Comparison of ENCODE assay signal across 32 cellular contexts in genomic region chr3:170953736-170954135, GRCh38. TPM values are rescaled to one million over a fixed set of nuclear protein-coding genes. Genes with fewer than 3 reads are reported as not detected.
DNase-seq lines count a peak whose midpoint lies in the region; FAIRE-seq and TF ChIP-seq lines count a peak whose summit lies in the region.
"Had no signal": no experiment of that assay in that cellular context is flagged by ENCODE, and none has a peak within 500 bp of the region (broad histone marks: within the 10 kb centered on the region; RNA-seq: fewer than 3 reads in every experiment).

No MANE protein-coding gene starts in this region.

- H4K8ac ChIP-seq in H1 (ENCODE audit: extremely low read depth, insufficient read depth, low read length), result no peak overlapping the region

- no peak overlapping the region for H2BK120ac ChIP-seq in H1 (replicated peaks; ENCODE audit: low read depth, low read length)

- H3K9ac ChIP-seq in H1 (replicated peaks in 1 of 4; ENCODE audit: extremely low read depth in 1 of 4, low read depth in 3 of 4, low read length in 3 of 4), result no peak overlapping the region
- H3K9ac ChIP-seq: BLaER1 had no signal

- H3K18ac ChIP-seq in H1 (ENCODE audit: extremely low read depth, low read length), result no peak overlapping the region

- no peaks in the 10 kb centered on the region for H3K23me2 ChIP-seq in H1 (ENCODE audit: low read depth, low read length)

- H4K5ac ChIP-seq in H1 (ENCODE audit: insufficient read length, low read depth, low read length), result no peak overlapping the region

- H4K91ac ChIP-seq in H1 (replicated peaks; ENCODE audit: insufficient read length, low read length), result no peak overlapping the region

- H2BK12ac ChIP-seq in H1 (ENCODE audit: low read depth, low read length), result no peak overlapping the region

- H3K14ac ChIP-seq in H1 (ENCODE audit: insufficient read length), result no peak overlapping the region

- no peak overlapping the region for H3K23ac ChIP-seq in H1 (ENCODE audit: insufficient read length)

- POLR2A ChIA-PET in H1 (lab: Charles Lee; ENCODE audit: partially characterized antibody), result no interaction called here

- no peak overlapping the region for H2BK15ac ChIP-seq in H1 (ENCODE audit: low read length)

- TF ChIP-seq EP300 in H1 (IDR thresholded peaks at IDR 0.05; ENCODE audit: borderline replicate concordance in 1 of 2, low read depth in 2 of 2, low read length in 2 of 2), result no peak

- peaks cover 0 to 4% (median 0%) of the 10 kb centered on the region in 4 experiments; a peak in 1 of 7 replicates for H3K4me1 ChIP-seq in H1 (replicated peaks in 1 of 4; ENCODE audit: control insufficient read depth in 3 of 4, insufficient read depth in 4 of 4, low read length in 3 of 4)
- H3K4me1 ChIP-seq: BLaER1, esophagus muscularis mucosa, Peyer's patch, tibial nerve had no signal

- TF ChIP-seq POLR2A in H1 (IDR thresholded peaks at IDR 0.05; ENCODE audit: control extremely low read depth in 1 of 2, low read depth in 2 of 2, low read length in 2 of 2), result no peak

- H3K27ac ChIP-seq in H1 (ENCODE audit: low read depth, low read length) (no peak overlapping the region), substantia nigra (ENCODE audit: low read depth, low read length, poor library complexity, severe bottlenecking) (peak overlapping the region; percentile 78)
- H3K27ac ChIP-seq: BLaER1, esophagus muscularis mucosa, Peyer's patch, right lobe of liver, tibial nerve had no signal

- no peak overlapping the region for H2AK5ac ChIP-seq in H1 (ENCODE audit: low read depth, low read length)

- 79% methylated on average over 8 of the region's 12 CpGs; no CpG with 5 or more reads in 1 of the 2 experiments for WGBS in H1 (ENCODE audit: extremely low coverage in 1 of 2, insufficient coverage in 1 of 2, insufficient read length in 1 of 2, insufficient replicate concordance in 2 of 2, low coverage in 1 of 2, low lambda C conversion rate in 2 of 2, missing lambda C conversion rate in 1 of 2), 2 experiments

- H3K56ac ChIP-seq in H1 (replicated peaks; ENCODE audit: insufficient read length, low read depth, low read length), result no peak overlapping the region

- no peaks in the 10 kb centered on the region for H3K27me3 ChIP-seq in H1 (replicated peaks in 1 of 4; ENCODE audit: control insufficient read depth in 3 of 4, extremely low read depth in 1 of 4, insufficient read depth in 3 of 4, low read length in 3 of 4)
- H3K27me3 ChIP-seq: BLaER1, esophagus muscularis mucosa, Peyer's patch, right lobe of liver, tibial nerve had no signal

- no peaks in the 10 kb centered on the region for H3K79me1 ChIP-seq in H1 (ENCODE audit: low read depth, low read length)

- H3K9me3 ChIP-seq in H1 (ENCODE audit: insufficient read depth in 2 of 2, low read depth in 1 of 2, low read length in 1 of 2), result no peaks in the 10 kb centered on the region
- H3K9me3 ChIP-seq: BLaER1, esophagus muscularis mucosa, Peyer's patch, right lobe of liver, tibial nerve had no signal

- no peak overlapping the region for H2BK5ac ChIP-seq in H1 (ENCODE audit: low read depth, low read length)

- H3K79me2 ChIP-seq in H1 (ENCODE audit: control insufficient read depth in 1 of 2, insufficient read depth in 2 of 2, low read length in 2 of 2), result no peaks in the 10 kb centered on the region

- TF ChIP-seq CTCF in H1 (IDR thresholded peaks at IDR 0.05; ENCODE audit: control extremely low read depth in 1 of 3, insufficient read depth in 1 of 3, low read depth in 1 of 3, low read length in 3 of 3), result no peak

- DNase-seq in amygdala (lab: John Stamatoyannopoulos, UW), result peak in 36 of 56 donors; percentile 1 to 67 (median 24)
- DNase-seq in H1 (ENCODE audit: low read depth in 1 of 2, low spot score in 2 of 2), result no peak
- peak; percentile 34 for DNase-seq in middle frontal gyrus (ENCODE audit: extremely low spot score, low spot score)
- DNase-seq in substantia nigra (lab: John Stamatoyannopoulos, UW), result peak in 41 of 49 donors; percentile 3 to 75 (median 35)
- no peak for DNase-seq in DMS114 treated with DMSO at 0.1 percent for 48 hours (lab: John Stamatoyannopoulos, UW; ENCODE audit: unreplicated experiment)
- DNase-seq in SKM-1 (lab: John Stamatoyannopoulos, UW; ENCODE audit: unreplicated experiment), result no peak
- DNase-seq in NCI-H1930 (lab: John Stamatoyannopoulos, UW), result no peak
- DNase-seq: activated CD4-positive, alpha-beta T cell treated with anti-CD3 and anti-CD28 coated beads, Interleukin-2, amount 10 ng/mL, durations not matched to agents 24 days and 14 days; activated effector memory CD4-positive, alpha-beta T cell treated with anti-CD3 and anti-CD28 coated beads, Interleukin-2, amount 50 U/mL, for 16 hours; activated naive CD8-positive, alpha-beta T cell treated with anti-CD3 and anti-CD28 coated beads for 36 hours; central memory CD4-positive, alpha-beta T cell; dermis blood vessel endothelial cell; DMS53; foreskin fibroblast; HCEC 1CT; left cardiac atrium; MV-4-11; NCI-H1436 treated with DMSO at 0.1 percent for 48 hours; NCI-H345; NCI-H774; Peyer's patch; right lobe of liver; SIG-M5; stimulated activated CD4-positive, alpha-beta T cell treated with anti-CD3 and anti-CD28 coated beads, Interleukin-12 subunit alpha, Interleukin-12 subunit beta, amount 100 ng/mL, for 4 hours; stimulated activated CD4-positive, alpha-beta T cell treated with anti-CD3 and anti-CD28 coated beads, Interleukin-2, amount 100 ng/mL, for 48 hours; stimulated activated naive CD8-positive, alpha-beta T cell treated with anti-CD3 and anti-CD28 coated beads, Interleukin-15, amount 100 ng/mL, for 72 hours; SW 1271; T1000 had no signal

- H3K4ac ChIP-seq in H1 (replicated peaks; ENCODE audit: insufficient read length, low read depth, low read length), result no peak overlapping the region

- CTCF ChIA-PET in H1 (lab: Charles Lee; ENCODE audit: partially characterized antibody), result interaction anchor here (0.6 to 1.2 kb wide), 3 partner anchors 11 to 1081 kb away, joined by 3 read pairs; no protein-coding TSS in a partner anchor

- no peak for FAIRE-seq in H1 (lab: Jason Lieb, UNC)
- FAIRE-seq: GM12891 had no signal

- no peak overlapping the region for H3K4me3 ChIP-seq in H1 (ENCODE audit: extremely low read depth in 1 of 4, insufficient read depth in 2 of 4, low read depth in 3 of 4, low read length in 4 of 4)
- H3K4me3 ChIP-seq: BLaER1, esophagus muscularis mucosa, Peyer's patch, right lobe of liver, tibial nerve had no signal

- peak overlapping the region; percentile 12; the same call in 1 of the 2 replicates for H2AFZ ChIP-seq in H1 (ENCODE audit: low read length)

- no peak for TF ChIP-seq RAD21 in H1 (IDR thresholded peaks at IDR 0.05 in 1 of 2, conservative IDR thresholded peaks at IDR 0.05 in 1 of 2; ENCODE audit: low read depth in 2 of 2, low read length in 2 of 2)

- no peaks in the 10 kb centered on the region for H3K36me3 ChIP-seq in H1 (ENCODE audit: control insufficient read depth in 2 of 4, insufficient read depth in 4 of 4, low read length in 3 of 4)
- H3K36me3 ChIP-seq: BLaER1, esophagus muscularis mucosa, Peyer's patch, right lobe of liver, tibial nerve had no signal

- no peak overlapping the region for H2BK20ac ChIP-seq in H1 (ENCODE audit: low read length)

- H3K4me2 ChIP-seq in H1 (ENCODE audit: insufficient read depth in 1 of 2, low read depth in 2 of 2, low read length in 2 of 2), result no peak overlapping the region
- H3K4me2 ChIP-seq: BLaER1 had no signal

- no peaks in the 10 kb centered on the region for H4K20me1 ChIP-seq in H1 (replicated peaks in 1 of 2; ENCODE audit: control insufficient read depth in 1 of 2, insufficient read depth in 2 of 2, low read length in 2 of 2)
- H4K20me1 ChIP-seq: BLaER1 had no signal

TF ChIP-seq in H1, 55 proteins besides CTCF, POLR2A, EP300 and RAD21:
- TF ChIP-seq CBX5 (IDR thresholded peaks at IDR 0.05; ENCODE audit: low read depth, low read length) (no peak), KDM5A (IDR thresholded peaks at IDR 0.05; ENCODE audit: low read length) (no peak), RFX5 (IDR thresholded peaks at IDR 0.05; ENCODE audit: borderline replicate concordance, low read depth, low read length) (no peak), SIN3A (conservative IDR thresholded peaks at IDR 0.05 in 1 of 2, IDR thresholded peaks at IDR 0.05 in 1 of 2; ENCODE audit: low read depth in 1 of 2, low read length in 2 of 2) (no peak), CBX8 (IDR thresholded peaks at IDR 0.05; ENCODE audit: borderline replicate concordance, low read depth, low read length) (no peak), HDAC2 (IDR thresholded peaks at IDR 0.05; ENCODE audit: borderline replicate concordance in 1 of 2, low read depth in 2 of 2, low read length in 2 of 2) (no peak), SUZ12 (IDR thresholded peaks at IDR 0.05; ENCODE audit: low read length) (no peak), MAFK (IDR thresholded peaks at IDR 0.05; ENCODE audit: low read depth, low read length) (no peak), SAP30 (IDR thresholded peaks at IDR 0.05; ENCODE audit: insufficient read depth, insufficient replicate concordance, low read length) (no peak), CHD2 (IDR thresholded peaks at IDR 0.05; ENCODE audit: low read length) (no peak), MAX (IDR thresholded peaks at IDR 0.05) (no peak), CEBPB (IDR thresholded peaks at IDR 0.05; ENCODE audit: low read depth, low read length) (no peak), POLR2AphosphoS5 (IDR thresholded peaks at IDR 0.05; ENCODE audit: low read depth, low read length) (no peak), ASH2L (IDR thresholded peaks at IDR 0.05; ENCODE audit: low read length) (no peak), TAF1 (IDR thresholded peaks at IDR 0.05; ENCODE audit: low read depth, low read length) (no peak)
TF ChIP-seq in H1: peak in this region for 0.

RNA-seq across cellular contexts. Expression of gene EIF5A2, which starts 45.3 kb away (rescaled TPM):
- 13.8 and 15.0 TPM in 2 replicates for total RNA-seq in H1 (2021; fragmentation: NEBNext Ultra II Directional; extraction: Animal tissue kit (Norgen Biotek cat#: 25700))
- 1.5 and 1.6 TPM in 2 replicates for polyA plus RNA-seq in H1 (2011; rRNA removed)
- 2.1 TPM for polyA plus RNA-seq in H1 (2011; cell fraction: cytosol; rRNA removed)
- 1.1 TPM for polyA plus RNA-seq in H1 (2011; cell fraction: nucleus; rRNA removed)
- 5.2 to 10.6 TPM (median 8.2 TPM) in 4 replicates for polyA plus RNA-seq in H1 (2012, experiment 1 of 2)
- 0.50 TPM for polyA plus RNA-seq in H1 (2012, experiment 2 of 2)
- 7.1 TPM for polyA plus RNA-seq in H1 (2013, experiment 1 of 2)
- polyA plus RNA-seq in H1 (2013, experiment 2 of 2), result 6.4 TPM
- polyA minus RNA-seq in H1 (2011; rRNA and poly(A)+ RNA removed), result 7.4 and 10.3 TPM in 2 replicates
- 1.3 TPM for polyA minus RNA-seq in H1 (2011; cell fraction: cytosol; rRNA and poly(A)+ RNA removed)
- 4.3 TPM for polyA minus RNA-seq in H1 (2011; cell fraction: nucleus; rRNA and poly(A)+ RNA removed)

Comparison
In these comparisons a context has a peak if more than half of its experiments do, and no peak if none do; other contexts are left out.
1. DNase-seq: peak in amygdala (36 of 56), middle frontal gyrus (single experiment) and substantia nigra (41 of 49); none in H1 (0 of 2), DMS114 treated with DMSO at 0.1 percent for 48 hours (single experiment), SKM-1 (single experiment) and NCI-H1930 (0 of 2).